In genomic region chr2:54558188-54558975, GRCh38 we compare ENCODE assay signal across 1 cellular context.
TF ChIP-seq lines count a peak whose summit lies in the region.

No MANE protein-coding gene starts in this region.

TF ChIP-seq in HepG2, 621 proteins besides CTCF, POLR2A, EP300 and RAD21 (continued from another document and continues in another):
- TF ChIP-seq ZNF362 (CRISPR knock-in tag; IDR thresholded peaks at IDR 0.05; ENCODE audit: borderline replicate concordance), result no peak
- TF ChIP-seq PHF21A (CRISPR knock-in tag; IDR thresholded peaks at IDR 0.05), result no peak
- TF ChIP-seq KLF11 (CRISPR knock-in tag; IDR thresholded peaks at IDR 0.05), result peak; percentile 26; the same call in 1 of the 2 replicates
- TF ChIP-seq GRHL1 (CRISPR knock-in tag; conservative IDR thresholded peaks at IDR 0.05), result no peak
- no peak for TF ChIP-seq ZNF3 (CRISPR knock-in tag; IDR thresholded peaks at IDR 0.05)
- TF ChIP-seq ZNF12 (CRISPR knock-in tag; IDR thresholded peaks at IDR 0.05), result no peak
- TF ChIP-seq HNRNPH1 (optimal IDR thresholded peaks at IDR 0.05; ENCODE audit: low read depth, low read length), result no peak
- TF ChIP-seq ZNF234 (CRISPR knock-in tag; conservative IDR thresholded peaks at IDR 0.05), result no peak
- no peak for TF ChIP-seq SMARCC2 (IDR thresholded peaks at IDR 0.05)
- peak; percentile 79; the same call in 1 of the 2 replicates for TF ChIP-seq ZNF703 (CRISPR knock-in tag; IDR thresholded peaks at IDR 0.05; ENCODE audit: borderline replicate concordance)
- TF ChIP-seq MBD4 (IDR thresholded peaks at IDR 0.05; ENCODE audit: borderline replicate concordance, low read length), result no peak
- peak; percentile 42; the same call in 1 of the 2 replicates for TF ChIP-seq GABPB1 (CRISPR knock-in tag; IDR thresholded peaks at IDR 0.05)
- TF ChIP-seq ZBTB33 (CRISPR knock-in tag; IDR thresholded peaks at IDR 0.05), result 0 out of 2 replicates have a peak, but pooled peaks have one; percentile 25
- no peak for TF ChIP-seq ZNF792 (CRISPR knock-in tag; IDR thresholded peaks at IDR 0.05)
- no peak for TF ChIP-seq DPF2 (CRISPR knock-in tag; IDR thresholded peaks at IDR 0.05; ENCODE audit: borderline replicate concordance, low read depth)
- TF ChIP-seq STAT5B (CRISPR knock-in tag; IDR thresholded peaks at IDR 0.05), result no peak
- TF ChIP-seq ZNF441 (CRISPR knock-in tag; IDR thresholded peaks at IDR 0.05; ENCODE audit: borderline replicate concordance), result no peak
- TF ChIP-seq ZNF530 (CRISPR knock-in tag; IDR thresholded peaks at IDR 0.05; ENCODE audit: low read depth), result no peak
- no peak for TF ChIP-seq TBL1XR1 (IDR thresholded peaks at IDR 0.05; ENCODE audit: borderline replicate concordance, low read length, partially characterized antibody)
- 0 out of 2 replicates have a peak, but pooled peaks have one; percentile 31 for TF ChIP-seq DMAP1 (CRISPR knock-in tag; IDR thresholded peaks at IDR 0.05)
- peak; percentile 20; the same call in 1 of the 2 replicates for TF ChIP-seq HOXA3 (CRISPR knock-in tag; IDR thresholded peaks at IDR 0.05)
- no peak for TF ChIP-seq ZNF549 (CRISPR knock-in tag; IDR thresholded peaks at IDR 0.05)
- no peak for TF ChIP-seq NR2F6 (IDR thresholded peaks at IDR 0.05)
- TF ChIP-seq NR2F6 (CRISPR knock-in tag; IDR thresholded peaks at IDR 0.05), result no peak
- peak; percentile 19; the same call in 1 of the 2 replicates for TF ChIP-seq MYC (CRISPR knock-in tag; IDR thresholded peaks at IDR 0.05; ENCODE audit: borderline replicate concordance)
- no peak for TF ChIP-seq ZNF503 (CRISPR knock-in tag; IDR thresholded peaks at IDR 0.05)
- no peak for TF ChIP-seq ZNF160 (CRISPR knock-in tag; IDR thresholded peaks at IDR 0.05)
- TF ChIP-seq ZNF564 (CRISPR knock-in tag; IDR thresholded peaks at IDR 0.05), result no peak; the same call in 1 of the 2 replicates
- TF ChIP-seq NRL (CRISPR knock-in tag; IDR thresholded peaks at IDR 0.05; ENCODE audit: borderline replicate concordance), result peak; percentile 52; the same call in 1 of the 2 replicates
- no peak for TF ChIP-seq HNF1A (IDR thresholded peaks at IDR 0.05; ENCODE audit: low read depth)
- TF ChIP-seq HNF1A (CRISPR knock-in tag; IDR thresholded peaks at IDR 0.05; ENCODE audit: borderline replicate concordance), result no peak
- TF ChIP-seq ZNF281 (CRISPR knock-in tag; IDR thresholded peaks at IDR 0.05; ENCODE audit: borderline replicate concordance), result no peak
- TF ChIP-seq SKIL (CRISPR knock-in tag; IDR thresholded peaks at IDR 0.05; ENCODE audit: borderline replicate concordance), result no peak
- no peak; the same call in 1 of the 2 replicates for TF ChIP-seq ZBED4 (CRISPR knock-in tag; IDR thresholded peaks at IDR 0.05; ENCODE audit: borderline replicate concordance)
